Comparison of ENCODE assay signal across 1 cellular context in genomic region chr6:19772891-19773290, GRCh38.
TF ChIP-seq lines count a peak whose summit lies in the region.

No MANE protein-coding gene starts in this region.

TF ChIP-seq in HepG2, 621 proteins besides CTCF, POLR2A, EP300 and RAD21 (continued from another document):
- TF ChIP-seq CBX2 (IDR thresholded peaks at IDR 0.05; ENCODE audit: low read depth, low read length) = no peak
- TF ChIP-seq CBX2 (CRISPR knock-in tag; IDR thresholded peaks at IDR 0.05; ENCODE audit: low read depth) = no peak
- TF ChIP-seq ZSCAN5A (CRISPR knock-in tag; IDR thresholded peaks at IDR 0.05; ENCODE audit: borderline replicate concordance) = no peak
- TF ChIP-seq SRSF4 (IDR thresholded peaks at IDR 0.05; ENCODE audit: low read depth, low read length, poor library complexity, severe bottlenecking) = no peak
- TF ChIP-seq ZNF180 (CRISPR knock-in tag; IDR thresholded peaks at IDR 0.05; ENCODE audit: borderline replicate concordance, low read depth) = no peak
- no peak for TF ChIP-seq REST (IDR thresholded peaks at IDR 0.05; ENCODE audit: borderline replicate concordance in 1 of 2, low read depth in 1 of 2, low read length in 2 of 2)
- TF ChIP-seq BRCA1 (CRISPR knock-in tag; IDR thresholded peaks at IDR 0.05) = no peak
- no peak for TF ChIP-seq ZMYM2 (CRISPR knock-in tag; IDR thresholded peaks at IDR 0.05)
- TF ChIP-seq ZNF572 (CRISPR knock-in tag; IDR thresholded peaks at IDR 0.05) = no peak
- TF ChIP-seq ETS1 (CRISPR knock-in tag; IDR thresholded peaks at IDR 0.05) = no peak
- no peak for TF ChIP-seq HMG20A (CRISPR knock-in tag; IDR thresholded peaks at IDR 0.05; ENCODE audit: borderline replicate concordance)
